In the genomic region with DNA sequence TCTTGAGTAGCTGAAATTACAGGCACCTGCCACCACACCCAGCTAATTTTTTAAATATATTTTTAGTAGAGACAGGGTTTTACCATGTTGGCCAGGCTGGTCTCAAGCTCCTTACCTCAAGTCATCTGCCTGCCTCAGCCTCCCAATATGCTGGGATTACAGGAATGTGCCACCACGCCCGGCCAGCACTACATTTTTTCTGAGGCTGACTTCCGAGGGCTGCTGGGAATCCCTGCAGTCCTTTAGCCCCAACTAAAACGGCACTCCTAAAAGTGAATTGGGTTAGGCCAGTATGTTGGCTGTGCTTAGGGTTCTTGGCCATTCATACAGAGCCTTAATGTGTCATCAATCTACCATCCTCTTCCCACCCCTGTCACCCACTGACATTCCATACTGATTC, we compare ENCODE assay signal across 29 cellular contexts.
"Had no signal": no experiment of that assay in that cellular context is flagged by ENCODE, and none has a peak within 500 bp of the region (broad histone marks: within the 10 kb centered on the region; RNA-seq: fewer than 3 reads in every experiment).

No MANE protein-coding gene starts in this region.

- H3K27me3 ChIP-seq: MG63, SJCRH30 had no signal

- DNase-seq: activated CD4-positive, alpha-beta memory T cell treated with anti-CD3 and anti-CD28 coated beads for 36 hours; activated CD4-positive, alpha-beta T cell treated with anti-CD3 and anti-CD28 coated beads for 36 hours; activated CD4-positive, alpha-beta T cell treated with anti-CD3 and anti-CD28 coated beads, Interleukin-2, amount 10 ng/mL, durations not matched to agents 7 days and 5 days; activated CD8-positive, alpha-beta memory T cell treated with anti-CD3 and anti-CD28 coated beads, Interleukin-2, amount 50 U/mL, for 4 hours; activated gamma-delta T cell treated with Interleukin-2 at 50 U/mL for 16 hours; activated naive CD4-positive, alpha-beta T cell treated with anti-CD3 and anti-CD28 coated beads for 36 hours; activated naive CD8-positive, alpha-beta T cell treated with anti-CD3 and anti-CD28 coated beads, Interleukin-2, amount 50 U/mL, for 24 hours; activated T-cell treated with anti-CD3 and anti-CD28 coated beads for 4 hours; activated T-cell treated with anti-CD3 and anti-CD28 coated beads, Interleukin-2, amount 50 U/mL, for 4 hours; anterior cingulate cortex; caudate nucleus; cerebellar nuclear complex; Kasumi-1; KG1; MG63; MV-4-11; NCI-H1092; NCI-H1436 treated with DMSO at 0.1 percent for 48 hours; NCI-H1694 treated with DMSO at 0.1 percent for 48 hours; NCI-H2029; NCI-H2171 treated with DMSO at 0.1 percent for 48 hours; NCI-H2227 treated with DMSO at 0.1 percent for 48 hours; NCI-H446; NCI-H524; NCI-H774; SHP77 had no signal

- H3K4me1 ChIP-seq: SJCRH30 had no signal

- H3K36me3 ChIP-seq: MG63, SJCRH30 had no signal

- ATAC-seq: activated CD4-positive, alpha-beta T cell treated with anti-CD3 and anti-CD28 coated beads for 36 hours; activated naive CD8-positive, alpha-beta T cell treated with anti-CD3 and anti-CD28 coated beads, Interleukin-2, amount 50 U/mL, for 24 hours; activated T-cell treated with anti-CD3 and anti-CD28 coated beads, Interleukin-2, amount 50 U/mL, for 4 hours; Panc1 had no signal

- H3K4me3 ChIP-seq: MG63, SJCRH30, SK-N-MC had no signal

- H3K27ac ChIP-seq: SJCRH30, SK-N-MC had no signal
